Comparison of ENCODE assay signal across 8 cellular contexts in genomic region chr20:60851826-60852704, GRCh38.
DNase-seq lines count a peak whose midpoint lies in the region; ATAC-seq and TF ChIP-seq lines count a peak whose summit lies in the region.

No MANE protein-coding gene starts in this region.

- no peak for ATAC-seq in aorta (ENCODE audit: low FRiP score)

- CTCF ChIA-PET in RWPE1 (lab: Yijun Ruan, JAX) = interaction anchor here (0.5 to 1.1 kb wide), 6 partner anchors 8 to 1029 kb away, joined by 3 to 4 read pairs (median 3); no protein-coding TSS in a partner anchor

- H3K4me3 ChIP-seq in AG09309 (ENCODE audit: control insufficient read depth, low read depth, low read length) (no peak overlapping the region), HFF-Myc (replicated peaks; ENCODE audit: low read depth, low read length) (no peak overlapping the region), aorta (ENCODE audit: low read length in 2 of 2) (no peak overlapping the region)

- DNase-seq in AG09309 (ENCODE audit: low read depth) = no peak
- no peak for DNase-seq in HFF-Myc (ENCODE audit: extremely low read depth, low read depth)
- peak; percentile 54 for DNase-seq in RWPE1 (ENCODE audit: low spot score)
- DNase-seq in islet precursor cell = peak; percentile 66
- DNase-seq in aorta = no peak
- no peak for DNase-seq in NOMO-1 treated with DMSO at 0.1 percent for 48 hours (lab: John Stamatoyannopoulos, UW; ENCODE audit: unreplicated experiment)
- DNase-seq in NCI-H510A treated with DMSO at 0.1 percent for 48 hours (lab: John Stamatoyannopoulos, UW) = no peak
- DNase-seq in SKM-1 (lab: John Stamatoyannopoulos, UW; ENCODE audit: unreplicated experiment) = no peak

- POLR2A ChIA-PET in RWPE1 (lab: Yijun Ruan, JAX; ENCODE audit: low non-redundant PET) = no interaction called here

- H3K9me3 ChIP-seq in aorta (ENCODE audit: control insufficient read depth, low read length) = peaks cover 5% of the 10 kb centered on the region

- H3K27ac ChIP-seq in RWPE1 (no peak overlapping the region), aorta (ENCODE audit: low read depth in 1 of 2, low read length in 2 of 2) (no peak overlapping the region)

- 35 to 41% methylated on average over 9 of the region's 9 CpGs for WGBS in aorta, 2 donors

- no peaks in the 10 kb centered on the region for H3K36me3 ChIP-seq in aorta (ENCODE audit: control insufficient read depth in 1 of 2, insufficient read depth in 2 of 2, low read length in 1 of 2)

- intact Hi-C loops in aorta (cut with DNase I) = no loop called here

- H3K4me1 ChIP-seq in aorta (ENCODE audit: control insufficient read depth in 1 of 2, insufficient read depth in 2 of 2, low read length in 2 of 2) = no peaks in the 10 kb centered on the region

- no peaks in the 10 kb centered on the region for H3K27me3 ChIP-seq in aorta (ENCODE audit: control insufficient read depth in 1 of 2, insufficient read depth in 2 of 2, low read length in 1 of 2)

- peak; percentile 32 for TF ChIP-seq CTCF in AG09309 (IDR thresholded peaks at IDR 0.05; ENCODE audit: control insufficient read depth, insufficient read depth, low read depth, low read length, missing control alignments)
- peak; percentile 20 for TF ChIP-seq CTCF in HFF-Myc (IDR thresholded peaks at IDR 0.05; ENCODE audit: low read depth, low read length, missing control alignments)
- no peak; the same call in 1 of the 2 replicates for TF ChIP-seq CTCF in RWPE1 (conservative IDR thresholded peaks at IDR 0.05; ENCODE audit: low read depth)

Comparison
In these comparisons a context has a peak if more than half of its experiments do, and no peak if none do; other contexts are left out.
1. DNase-seq: peak in RWPE1 (single experiment) and islet precursor cell (single experiment); none in AG09309 (single experiment), HFF-Myc (single experiment), aorta (0 of 2), NOMO-1 treated with DMSO at 0.1 percent for 48 hours (single experiment), NCI-H510A treated with DMSO at 0.1 percent for 48 hours (single experiment) and SKM-1 (single experiment).